In genomic region chr9:129549684-129550083, GRCh38 we compare ENCODE assay signal across 8 cellular contexts.
A peak's percentile ranks its signal among the peaks of the same experiment; 100 is the strongest.
DNase-seq lines count a peak whose midpoint lies in the region; ATAC-seq and TF ChIP-seq lines count a peak whose summit lies in the region.

No MANE protein-coding gene starts in this region.

- no peak for TF ChIP-seq CTCF in lung (IDR thresholded peaks at IDR 0.05; ENCODE audit: control extremely low read depth, extremely low read depth)

- H3K4me1 ChIP-seq in ectodermal cell (ENCODE audit: control insufficient read depth, insufficient read depth, low read length), result peaks cover 15% of the 10 kb centered on the region
- peaks cover 0 to 14% of the 10 kb centered on the region in 2 donors for H3K4me1 ChIP-seq in lung (ENCODE audit: control insufficient read depth in 2 of 2, insufficient read depth in 2 of 2, low read length in 2 of 2)
- peaks cover 3% of the 10 kb centered on the region for H3K4me1 ChIP-seq in thymus (ENCODE audit: control insufficient read depth, insufficient read depth, low read length)

- 40 to 44% methylated on average over 30 of the region's 30 CpGs for WGBS in ectodermal cell, 2 experiments
- WGBS in lung, 2 donors, result 26 to 36% methylated on average over 26 to 29 of the region's 30 CpGs
- WGBS in thymus, result 41% methylated on average over 30 of the region's 30 CpGs

- DNase-seq in NCI-H2227 (lab: John Stamatoyannopoulos, UW; ENCODE audit: unreplicated experiment) (peak; percentile 69), NCI-H2227 treated with DMSO at 0.1 percent for 48 hours (lab: John Stamatoyannopoulos, UW) (no peak), lung (ENCODE audit: low spot score) (no peak)

- H3K9me3 ChIP-seq in ectodermal cell (ENCODE audit: control insufficient read depth, low read length) (no peaks in the 10 kb centered on the region), lung (ENCODE audit: control insufficient read depth in 2 of 2, insufficient read depth in 1 of 2, low read length in 1 of 2) (no peaks in the 10 kb centered on the region), thymus (ENCODE audit: control insufficient read depth) (no peaks in the 10 kb centered on the region)

- ATAC-seq in lung (ENCODE audit: insufficient read depth, low FRiP score), result peak; percentile 62
- ATAC-seq in HG03460 (IDR thresholded peaks at IDR 0.05; ENCODE audit: unreplicated experiment), result no peak
- ATAC-seq in HG02763 (IDR thresholded peaks at IDR 0.05; ENCODE audit: unreplicated experiment), result no peak
- no peak for ATAC-seq in GM21367 (IDR thresholded peaks at IDR 0.05; ENCODE audit: unreplicated experiment)

- H3K27ac ChIP-seq in ectodermal cell (ENCODE audit: insufficient read depth, low read depth, low read length, poor library complexity, severe bottlenecking) (no peak overlapping the region), lung (ENCODE audit: low read depth in 1 of 2, low read length in 1 of 2) (peak overlapping the region; percentile 10 to 71), thymus (ENCODE audit: low read depth) (peak overlapping the region; percentile 42)

- H3K27me3 ChIP-seq in ectodermal cell (ENCODE audit: control insufficient read depth, insufficient read depth, low read length, poor library complexity, severe bottlenecking) (no peaks in the 10 kb centered on the region), lung (ENCODE audit: control insufficient read depth, insufficient read depth) (no peaks in the 10 kb centered on the region), thymus (ENCODE audit: control insufficient read depth, insufficient read depth) (peaks cover 46% of the 10 kb centered on the region)

- H3K4me3 ChIP-seq in ectodermal cell (ENCODE audit: insufficient read depth, low read depth, low read length), result peak overlapping the region; percentile 44
- H3K4me3 ChIP-seq in lung, result peak overlapping the region; percentile 24
- H3K4me3 ChIP-seq in thymus (ENCODE audit: low read length), result peak overlapping the region; percentile 36

- H3K36me3 ChIP-seq in ectodermal cell (ENCODE audit: control insufficient read depth, insufficient read depth, low read length) (no peaks in the 10 kb centered on the region), lung (ENCODE audit: control insufficient read depth in 2 of 2, insufficient read depth in 2 of 2, low read length in 2 of 2) (no peaks in the 10 kb centered on the region), thymus (ENCODE audit: control insufficient read depth, insufficient read depth) (no peaks in the 10 kb centered on the region)
